In the genomic region with DNA sequence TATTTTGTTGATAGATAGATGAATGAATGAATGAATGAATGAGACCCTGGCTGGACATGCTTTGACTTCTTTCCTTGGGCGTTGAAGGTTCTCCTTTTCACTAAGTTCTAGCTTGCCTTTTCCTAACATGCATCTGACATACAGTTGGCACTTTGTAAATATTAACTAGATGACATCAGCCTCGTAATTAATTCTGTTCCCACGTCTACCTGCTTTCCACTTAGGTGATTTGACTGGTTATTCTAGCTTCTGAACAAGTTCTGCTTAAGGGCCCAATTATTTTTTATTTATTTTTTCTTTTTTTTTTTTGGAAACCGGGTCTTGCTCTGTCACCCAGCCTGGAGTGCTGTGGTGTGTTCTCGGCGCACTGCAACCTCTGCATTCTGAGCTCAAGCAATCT, we compare ENCODE assay signal across 12 cellular contexts. TPM values are rescaled to one million over a fixed set of nuclear protein-coding genes. Genes with fewer than 3 reads are reported as not detected.
"Had no signal": no experiment of that assay in that cellular context is flagged by ENCODE, and none has a peak within 500 bp of the region (broad histone marks: within the 10 kb centered on the region; RNA-seq: fewer than 3 reads in every experiment).

No MANE protein-coding gene starts in this region.

- H3K4me3 ChIP-seq: esophagus muscularis mucosa, thyroid gland, vagina had no signal

- ATAC-seq: activated CD8-positive, alpha-beta memory T cell treated with anti-CD3 and anti-CD28 coated beads, Interleukin-2, amount 10 ng/mL, durations not matched to agents 7 days and 5 days had no signal

- H3K36me3 ChIP-seq: esophagus muscularis mucosa, thyroid gland, vagina had no signal

- H3K27me3 ChIP-seq: esophagus muscularis mucosa, thyroid gland, vagina had no signal

- H3K27ac ChIP-seq: esophagus muscularis mucosa, thyroid gland, vagina had no signal

- H3K9me3 ChIP-seq: esophagus muscularis mucosa, thyroid gland, vagina had no signal

- DNase-seq: activated CD4-positive, alpha-beta T cell treated with anti-CD3 and anti-CD28 coated beads for 1 hour; activated CD4-positive, alpha-beta T cell treated with anti-CD3 and anti-CD28 coated beads, Interleukin-2, amount 50 U/mL, for 48 hours; activated CD8-positive, alpha-beta memory T cell treated with anti-CD3 and anti-CD28 coated beads, Interleukin-2, amount 10 ng/mL, durations not matched to agents 7 days and 5 days; activated effector memory CD4-positive, alpha-beta T cell treated with Interleukin-2 at 50 U/mL for 16 hours; activated T-cell treated with anti-CD3 and anti-CD28 coated beads, Interleukin-2, amount 50 U/mL, for 24 hours; cerebellar nuclear complex; dermis blood vessel endothelial cell; endodermal cell; foreskin fibroblast; thyroid gland had no signal

RNA-seq across cellular contexts. Expression of a gene that starts 13.9 kb away (rescaled TPM):
- total RNA-seq: dermis blood vessel endothelial cell had no signal
